Comparison of ENCODE assay signal across 8 cellular contexts in genomic region chr10:67837519-67838314, GRCh38. TPM values are rescaled to one million over a fixed set of nuclear protein-coding genes. Genes with fewer than 3 reads are reported as not detected.
A peak's percentile ranks its signal among the peaks of the same experiment; 100 is the strongest.
DNase-seq lines count a peak whose midpoint lies in the region; ATAC-seq, FAIRE-seq and TF ChIP-seq lines count a peak whose summit lies in the region.

Gene DNAJC12, minus strand, starts transcription at chr10:67838188. Its CDS starts 177 bp downstream, at chr10:67838011.

- H3K36me3 ChIP-seq in astrocyte (ENCODE audit: insufficient read depth, low read length): no peaks in the 10 kb centered on the region

- no peak within 1 kb of the TSS for H3K9ac ChIP-seq in astrocyte (ENCODE audit: low read length)

- peak within 1 kb of the TSS; percentile 35 for H3K27ac Mint-ChIP-seq in activated naive CD4-positive, alpha-beta T cell treated with anti-CD3 and anti-CD28 coated beads, Interleukin-2, amount 50 U/mL, for 24 hours
- H3K27ac Mint-ChIP-seq in astrocyte (ENCODE audit: unreplicated experiment): no peak within 1 kb of the TSS

- H3K79me2 ChIP-seq in astrocyte (ENCODE audit: insufficient read depth, low read length): no peaks in the 10 kb centered on the region

- H3K27ac ChIP-seq in astrocyte (ENCODE audit: low read depth, low read length): no peak within 1 kb of the TSS

- no peaks in the 10 kb centered on the region for H4K20me1 ChIP-seq in astrocyte (ENCODE audit: insufficient read depth, low read length)

- no peak for TF ChIP-seq CTCF in astrocyte (IDR thresholded peaks at IDR 0.05; ENCODE audit: insufficient read depth, low read depth, low read length)

- H3K27me3 ChIP-seq in astrocyte (ENCODE audit: insufficient read depth, low read length): no peaks in the 10 kb centered on the region

- peak within 1 kb of the TSS; percentile 44 for H2AFZ ChIP-seq in astrocyte (ENCODE audit: low read depth, low read length)

- peak; percentile 73 for ATAC-seq in HG03378 (IDR thresholded peaks at IDR 0.05; ENCODE audit: unreplicated experiment)
- ATAC-seq in stimulated activated naive CD8-positive, alpha-beta T cell treated with anti-CD3 and anti-CD28 coated beads, Interleukin-15, Interleukin-2, amounts not matched to agents 100 U/mL and 50 U/mL, for 24 hours: peak; percentile 91

- peak; percentile 43 for FAIRE-seq in astrocyte (lab: Jason Lieb, UNC)

- peak within 1 kb of the TSS; percentile 42 for H3K4me3 Mint-ChIP-seq in activated naive CD4-positive, alpha-beta T cell treated with anti-CD3 and anti-CD28 coated beads, Interleukin-2, amount 50 U/mL, for 24 hours
- H3K4me3 Mint-ChIP-seq in astrocyte (ENCODE audit: unreplicated experiment): peak within 1 kb of the TSS; percentile 71

- no peaks in the 10 kb centered on the region for H3K4me1 ChIP-seq in astrocyte (ENCODE audit: insufficient read depth, low read length)

- H3K4me1 Mint-ChIP-seq in activated naive CD4-positive, alpha-beta T cell treated with anti-CD3 and anti-CD28 coated beads, Interleukin-2, amount 50 U/mL, for 24 hours: peaks cover 4% of the 10 kb centered on the region
- no peaks in the 10 kb centered on the region for H3K4me1 Mint-ChIP-seq in astrocyte (ENCODE audit: low read depth, unreplicated experiment)

- H3K4me2 ChIP-seq in astrocyte (ENCODE audit: low read length): peak within 1 kb of the TSS; percentile 65

- H3K9me3 ChIP-seq in astrocyte (ENCODE audit: insufficient read depth, low read depth, low read length): no peaks in the 10 kb centered on the region

- no peaks in the 10 kb centered on the region for H3K9me3 Mint-ChIP-seq in activated naive CD4-positive, alpha-beta T cell treated with anti-CD3 and anti-CD28 coated beads, Interleukin-2, amount 50 U/mL, for 24 hours
- peaks cover 6% of the 10 kb centered on the region for H3K9me3 Mint-ChIP-seq in astrocyte (ENCODE audit: unreplicated experiment)

- H3K4me3 ChIP-seq in astrocyte (ENCODE audit: insufficient read depth, low read depth, low read length): peak within 1 kb of the TSS; percentile 43

- no peaks in the 10 kb centered on the region for H3K36me3 Mint-ChIP-seq in activated naive CD4-positive, alpha-beta T cell treated with anti-CD3 and anti-CD28 coated beads, Interleukin-2, amount 50 U/mL, for 24 hours
- H3K36me3 Mint-ChIP-seq in astrocyte (ENCODE audit: low read depth, unreplicated experiment): no peaks in the 10 kb centered on the region

- no peak for DNase-seq in activated naive CD4-positive, alpha-beta T cell (lab: John Stamatoyannopoulos, UW)
- DNase-seq in NCI-H69 (lab: John Stamatoyannopoulos, UW): peak; percentile 88
- DNase-seq in astrocyte (ENCODE audit: low read depth): peak; percentile 59
- DNase-seq in inferior parietal cortex (ENCODE audit: extremely low spot score): peak; percentile 88
- DNase-seq in stimulated activated naive CD8-positive, alpha-beta T cell treated with anti-CD3 and anti-CD28 coated beads, Interleukin-15, Interleukin-2, amounts not matched to agents 100 U/mL and 50 U/mL, for 24 hours: no peak
- DNase-seq in activated CD4-positive, alpha-beta T cell treated with anti-CD3 and anti-CD28 coated beads, Interleukin-2, amount 50 U/mL, for 1 hour: no peak

- H3K27me3 Mint-ChIP-seq in activated naive CD4-positive, alpha-beta T cell treated with anti-CD3 and anti-CD28 coated beads, Interleukin-2, amount 50 U/mL, for 24 hours: no peaks in the 10 kb centered on the region
- H3K27me3 Mint-ChIP-seq in astrocyte (ENCODE audit: low read depth, unreplicated experiment): no peaks in the 10 kb centered on the region

RNA-seq across cellular contexts. Expression of gene DNAJC12, which starts in this region (rescaled TPM):
- total RNA-seq in astrocyte: 1.7 and 2.1 TPM in 2 replicates

Comparison
In these comparisons a context has a peak if more than half of its experiments do, and no peak if none do; other contexts are left out.
1. DNase-seq: peak in NCI-H69 (single experiment), astrocyte (single experiment) and inferior parietal cortex (single experiment); none in activated naive CD4-positive, alpha-beta T cell (0 of 4), stimulated activated naive CD8-positive, alpha-beta T cell treated with anti-CD3 and anti-CD28 coated beads, Interleukin-15, Interleukin-2, amounts not matched to agents 100 U/mL and 50 U/mL, for 24 hours (single experiment) and activated CD4-positive, alpha-beta T cell treated with anti-CD3 and anti-CD28 coated beads, Interleukin-2, amount 50 U/mL, for 1 hour (single experiment).